Comparison of ENCODE assay signal across 1 cellular context in the genomic region with DNA sequence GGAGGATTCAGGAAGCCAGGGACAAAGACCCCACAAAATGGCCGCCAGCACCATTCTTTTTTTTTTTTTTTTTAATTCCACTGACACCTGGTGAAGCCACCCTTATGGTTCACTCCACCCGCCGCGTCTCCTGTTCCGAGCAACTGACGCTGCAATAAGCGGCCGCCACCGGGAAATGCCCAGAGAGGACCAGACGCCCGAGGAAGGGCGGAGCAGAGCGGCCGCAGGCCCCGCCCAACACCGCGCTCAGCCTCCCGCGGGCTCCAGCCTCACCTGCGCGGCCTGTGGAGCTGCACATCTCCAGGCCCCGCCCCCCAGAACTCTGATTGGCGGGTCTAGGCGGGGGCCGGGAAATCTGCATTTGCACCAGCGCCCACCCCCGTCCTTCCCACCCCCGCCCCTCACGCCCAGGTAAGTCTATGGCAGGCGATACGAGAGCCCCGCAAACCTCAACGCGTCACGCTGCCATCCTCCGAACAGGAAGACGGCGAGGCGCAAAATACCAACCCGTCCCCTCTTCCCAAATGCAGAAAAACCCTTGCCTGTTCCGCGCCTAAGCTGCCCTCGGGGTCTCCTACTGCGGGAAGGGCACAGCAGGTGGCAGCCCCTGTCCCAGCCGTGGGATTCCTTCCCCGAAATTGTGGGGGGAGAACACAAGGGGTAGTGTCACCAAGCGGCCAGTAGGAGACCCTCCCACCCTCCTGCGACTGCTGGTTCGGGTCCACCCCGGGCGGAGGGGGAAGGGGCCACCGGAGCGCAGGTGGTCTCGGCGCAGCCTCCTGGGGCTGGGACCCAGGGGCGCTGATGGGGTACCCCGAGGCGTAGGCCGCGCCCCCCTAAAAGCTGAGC.
TF ChIP-seq lines count a peak whose summit lies in the region.

No MANE protein-coding gene starts in this region.

TF ChIP-seq in HepG2, 621 proteins besides CTCF, POLR2A, EP300 and RAD21 (continued from another document and continues in another):
- TF ChIP-seq, protein P1, sequence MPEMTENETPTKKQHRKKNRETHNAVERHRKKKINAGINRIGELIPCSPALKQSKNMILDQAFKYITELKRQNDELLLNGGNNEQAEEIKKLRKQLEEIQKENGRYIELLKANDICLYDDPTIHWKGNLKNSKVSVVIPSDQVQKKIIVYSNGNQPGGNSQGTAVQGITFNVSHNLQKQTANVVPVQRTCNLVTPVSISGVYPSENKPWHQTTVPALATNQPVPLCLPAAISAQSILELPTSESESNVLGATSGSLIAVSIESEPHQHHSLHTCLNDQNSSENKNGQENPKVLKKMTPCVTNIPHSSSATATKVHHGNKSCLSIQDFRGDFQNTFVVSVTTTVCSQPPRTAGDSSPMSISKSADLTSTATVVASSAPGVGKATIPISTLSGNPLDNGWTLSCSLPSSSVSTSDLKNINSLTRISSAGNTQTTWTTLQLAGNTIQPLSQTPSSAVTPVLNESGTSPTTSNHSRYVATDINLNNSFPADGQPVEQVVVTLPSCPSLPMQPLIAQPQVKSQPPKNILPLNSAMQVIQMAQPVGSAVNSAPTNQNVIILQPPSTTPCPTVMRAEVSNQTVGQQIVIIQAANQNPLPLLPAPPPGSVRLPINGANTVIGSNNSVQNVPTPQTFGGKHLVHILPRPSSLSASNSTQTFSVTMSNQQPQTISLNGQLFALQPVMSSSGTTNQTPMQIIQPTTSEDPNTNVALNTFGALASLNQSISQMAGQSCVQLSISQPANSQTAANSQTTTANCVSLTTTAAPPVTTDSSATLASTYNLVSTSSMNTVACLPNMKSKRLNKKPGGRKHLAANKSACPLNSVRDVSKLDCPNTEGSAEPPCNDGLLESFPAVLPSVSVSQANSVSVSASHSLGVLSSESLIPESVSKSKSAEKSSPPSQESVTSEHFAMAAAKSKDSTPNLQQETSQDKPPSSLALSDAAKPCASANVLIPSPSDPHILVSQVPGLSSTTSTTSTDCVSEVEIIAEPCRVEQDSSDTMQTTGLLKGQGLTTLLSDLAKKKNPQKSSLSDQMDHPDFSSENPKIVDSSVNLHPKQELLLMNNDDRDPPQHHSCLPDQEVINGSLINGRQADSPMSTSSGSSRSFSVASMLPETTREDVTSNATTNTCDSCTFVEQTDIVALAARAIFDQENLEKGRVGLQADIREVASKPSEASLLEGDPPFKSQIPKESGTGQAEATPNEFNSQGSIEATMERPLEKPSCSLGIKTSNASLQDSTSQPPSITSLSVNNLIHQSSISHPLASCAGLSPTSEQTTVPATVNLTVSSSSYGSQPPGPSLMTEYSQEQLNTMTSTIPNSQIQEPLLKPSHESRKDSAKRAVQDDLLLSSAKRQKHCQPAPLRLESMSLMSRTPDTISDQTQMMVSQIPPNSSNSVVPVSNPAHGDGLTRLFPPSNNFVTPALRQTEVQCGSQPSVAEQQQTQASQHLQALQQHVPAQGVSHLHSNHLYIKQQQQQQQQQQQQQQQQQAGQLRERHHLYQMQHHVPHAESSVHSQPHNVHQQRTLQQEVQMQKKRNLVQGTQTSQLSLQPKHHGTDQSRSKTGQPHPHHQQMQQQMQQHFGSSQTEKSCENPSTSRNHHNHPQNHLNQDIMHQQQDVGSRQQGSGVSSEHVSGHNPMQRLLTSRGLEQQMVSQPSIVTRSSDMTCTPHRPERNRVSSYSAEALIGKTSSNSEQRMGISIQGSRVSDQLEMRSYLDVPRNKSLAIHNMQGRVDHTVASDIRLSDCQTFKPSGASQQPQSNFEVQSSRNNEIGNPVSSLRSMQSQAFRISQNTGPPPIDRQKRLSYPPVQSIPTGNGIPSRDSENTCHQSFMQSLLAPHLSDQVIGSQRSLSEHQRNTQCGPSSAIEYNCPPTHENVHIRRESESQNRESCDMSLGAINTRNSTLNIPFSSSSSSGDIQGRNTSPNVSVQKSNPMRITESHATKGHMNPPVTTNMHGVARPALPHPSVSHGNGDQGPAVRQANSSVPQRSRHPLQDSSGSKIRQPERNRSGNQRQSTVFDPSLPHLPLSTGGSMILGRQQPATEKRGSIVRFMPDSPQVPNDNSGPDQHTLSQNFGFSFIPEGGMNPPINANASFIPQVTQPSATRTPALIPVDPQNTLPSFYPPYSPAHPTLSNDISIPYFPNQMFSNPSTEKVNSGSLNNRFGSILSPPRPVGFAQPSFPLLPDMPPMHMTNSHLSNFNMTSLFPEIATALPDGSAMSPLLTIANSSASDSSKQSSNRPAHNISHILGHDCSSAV (CRISPR knock-in tag; IDR thresholded peaks at IDR 0.05; ENCODE audit: borderline replicate concordance) = no peak; the same call in 1 of the 2 replicates
- TF ChIP-seq, protein P2, sequence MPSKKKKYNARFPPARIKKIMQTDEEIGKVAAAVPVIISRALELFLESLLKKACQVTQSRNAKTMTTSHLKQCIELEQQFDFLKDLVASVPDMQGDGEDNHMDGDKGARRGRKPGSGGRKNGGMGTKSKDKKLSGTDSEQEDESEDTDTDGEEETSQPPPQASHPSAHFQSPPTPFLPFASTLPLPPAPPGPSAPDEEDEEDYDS (CRISPR knock-in tag; IDR thresholded peaks at IDR 0.05) = peak; percentile 68
- TF ChIP-seq DNMT3B (CRISPR knock-in tag; conservative IDR thresholded peaks at IDR 0.05) = no peak
- TF ChIP-seq TOPORS (CRISPR knock-in tag; IDR thresholded peaks at IDR 0.05) = peak; percentile 58; the same call in 1 of the 2 replicates
- 0 out of 2 replicates have a peak, but pooled peaks have one; percentile 42 for TF ChIP-seq ZNF253 (CRISPR knock-in tag; IDR thresholded peaks at IDR 0.05; ENCODE audit: borderline replicate concordance)
- TF ChIP-seq ZSCAN30 (CRISPR knock-in tag; IDR thresholded peaks at IDR 0.05) = no peak
- no peak for TF ChIP-seq SOX13 (IDR thresholded peaks at IDR 0.05)
- TF ChIP-seq SOX13 (CRISPR knock-in tag; conservative IDR thresholded peaks at IDR 0.05 in 1 of 2, IDR thresholded peaks at IDR 0.05 in 1 of 2) = peak in 1 of 2 experiments; percentile 33; a peak in 1 of 4 replicates
- TF ChIP-seq ZNF383 (CRISPR knock-in tag; IDR thresholded peaks at IDR 0.05; ENCODE audit: borderline replicate concordance) = no peak
- no peak for TF ChIP-seq U2AF1 (optimal IDR thresholded peaks at IDR 0.05; ENCODE audit: low read depth, low read length)
- TF ChIP-seq SNAPC4 (CRISPR knock-in tag; IDR thresholded peaks at IDR 0.05) = peak; percentile 56; the same call in 1 of the 2 replicates
- TF ChIP-seq, protein P3, sequence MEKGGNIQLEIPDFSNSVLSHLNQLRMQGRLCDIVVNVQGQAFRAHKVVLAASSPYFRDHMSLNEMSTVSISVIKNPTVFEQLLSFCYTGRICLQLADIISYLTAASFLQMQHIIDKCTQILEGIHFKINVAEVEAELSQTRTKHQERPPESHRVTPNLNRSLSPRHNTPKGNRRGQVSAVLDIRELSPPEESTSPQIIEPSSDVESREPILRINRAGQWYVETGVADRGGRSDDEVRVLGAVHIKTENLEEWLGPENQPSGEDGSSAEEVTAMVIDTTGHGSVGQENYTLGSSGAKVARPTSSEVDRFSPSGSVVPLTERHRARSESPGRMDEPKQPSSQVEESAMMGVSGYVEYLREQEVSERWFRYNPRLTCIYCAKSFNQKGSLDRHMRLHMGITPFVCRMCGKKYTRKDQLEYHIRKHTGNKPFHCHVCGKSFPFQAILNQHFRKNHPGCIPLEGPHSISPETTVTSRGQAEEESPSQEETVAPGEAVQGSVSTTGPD (CRISPR knock-in tag; IDR thresholded peaks at IDR 0.05) = no peak; the same call in 1 of the 2 replicates
- TF ChIP-seq TEAD3 (CRISPR knock-in tag; optimal IDR thresholded peaks at IDR 0.05; ENCODE audit: borderline replicate concordance) = peak; percentile 59
- peak; percentile 70 for TF ChIP-seq HNRNPL (IDR thresholded peaks at IDR 0.05; ENCODE audit: low read depth, low read length)
- peak; percentile 56; the same call in 1 of the 2 replicates for TF ChIP-seq CSRNP1 (CRISPR knock-in tag; IDR thresholded peaks at IDR 0.05)
- peak; percentile 76 for TF ChIP-seq AGO2 (optimal IDR thresholded peaks at IDR 0.05; ENCODE audit: low read depth, low read length)
- TF ChIP-seq HBP1 (CRISPR knock-in tag; IDR thresholded peaks at IDR 0.05; ENCODE audit: low read depth) = peak; percentile 67; the same call in 1 of the 2 replicates
- TF ChIP-seq ZGPAT (CRISPR knock-in tag; IDR thresholded peaks at IDR 0.05) = peak; percentile 46; the same call in 1 of the 2 replicates
- TF ChIP-seq EHMT2 (IDR thresholded peaks at IDR 0.05; ENCODE audit: borderline replicate concordance, low read depth, low read length) = no peak
- TF ChIP-seq NFYB (CRISPR knock-in tag; IDR thresholded peaks at IDR 0.05) = peak; percentile 81
- peak; percentile 26; the same call in 1 of the 2 replicates for TF ChIP-seq ZFP37 (CRISPR knock-in tag; IDR thresholded peaks at IDR 0.05; ENCODE audit: borderline replicate concordance)
- peak; percentile 84; the same call in 1 of the 2 replicates for TF ChIP-seq KDM5B (CRISPR knock-in tag; IDR thresholded peaks at IDR 0.05; ENCODE audit: borderline replicate concordance)
- peak; percentile 43; the same call in 1 of the 2 replicates for TF ChIP-seq MIER2 (CRISPR knock-in tag; IDR thresholded peaks at IDR 0.05)
- TF ChIP-seq ZBTB3 (CRISPR knock-in tag; IDR thresholded peaks at IDR 0.05; ENCODE audit: borderline replicate concordance, low read depth) = no peak
- TF ChIP-seq ZNF503 (CRISPR knock-in tag; IDR thresholded peaks at IDR 0.05) = 0 out of 2 replicates have a peak, but pooled peaks have one; percentile 51
- peak; percentile 43; the same call in 1 of the 2 replicates for TF ChIP-seq ZNF567 (CRISPR knock-in tag; IDR thresholded peaks at IDR 0.05; ENCODE audit: borderline replicate concordance)
